ENCODE assay signal across 8 cellular contexts in the genomic region with DNA sequence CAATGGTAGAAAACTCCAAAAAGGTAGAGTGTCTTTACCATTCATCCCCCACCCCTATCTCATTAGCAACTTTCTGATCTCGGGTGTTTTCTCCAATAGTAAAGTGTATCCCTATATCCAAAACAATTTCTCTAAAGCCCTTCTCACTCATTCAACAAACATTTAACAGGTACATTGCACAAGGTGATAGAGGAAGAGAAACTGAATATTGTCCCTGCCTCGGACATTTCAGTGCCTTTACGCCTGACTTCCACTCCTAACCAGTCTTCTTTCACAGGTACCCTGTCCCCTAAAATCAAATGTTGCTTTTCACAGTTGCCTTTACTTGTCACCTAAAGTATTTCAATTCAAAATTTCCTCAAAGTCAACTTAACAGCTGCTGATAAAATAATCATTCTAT. TPM values are rescaled to one million over a fixed set of nuclear protein-coding genes. Genes with fewer than 3 reads are reported as not detected.
DNase-seq lines count a peak whose midpoint lies in the region; TF ChIP-seq lines count a peak whose summit lies in the region.
"Not testable (repeated sequence)": the region's sequence is repeated elsewhere in the genome, so short reads cannot be mapped to it uniquely, and the experiment has no call there.
"Had no signal": no experiment of that assay in that cellular context is flagged by ENCODE, and none has a peak within 500 bp of the region (broad histone marks: within the 10 kb centered on the region; RNA-seq: fewer than 3 reads in every experiment).

No MANE protein-coding gene starts in this region.

- H3K4me1 Mint-ChIP-seq in activated naive CD4-positive, alpha-beta T cell treated with anti-CD3 and anti-CD28 coated beads, Interleukin-2, amount 50 U/mL, for 24 hours = peaks cover 21% of the 10 kb centered on the region
- peaks cover 13% of the 10 kb centered on the region for H3K4me1 Mint-ChIP-seq in MCF 10A (ENCODE audit: insufficient read depth, unreplicated experiment)

- H3K36me3 ChIP-seq in mucosa of stomach (ENCODE audit: control insufficient read depth, insufficient read depth, low read length); osteoblast (ENCODE audit: insufficient read depth, low read length): not testable (repeated sequence)

- peak overlapping the region; percentile 15 for H3K4me3 Mint-ChIP-seq in activated naive CD4-positive, alpha-beta T cell treated with anti-CD3 and anti-CD28 coated beads, Interleukin-2, amount 50 U/mL, for 24 hours
- H3K4me3 Mint-ChIP-seq in MCF 10A (ENCODE audit: unreplicated experiment) = peak overlapping the region; percentile 96

- peaks cover 12% of the 10 kb centered on the region for H3K4me1 ChIP-seq in mucosa of stomach (ENCODE audit: control insufficient read depth, insufficient read depth, low read length)
- H3K4me1 ChIP-seq in osteoblast (ENCODE audit: insufficient read depth, low read length) = not testable (repeated sequence)

- peak overlapping the region; percentile 88 for H3K9ac ChIP-seq in mucosa of stomach (ENCODE audit: low read length)

- H3K4me2 ChIP-seq in osteoblast (ENCODE audit: insufficient read depth, low read length) = not testable (repeated sequence)

- H3K9me3 Mint-ChIP-seq in activated naive CD4-positive, alpha-beta T cell treated with anti-CD3 and anti-CD28 coated beads, Interleukin-2, amount 50 U/mL, for 24 hours; MCF 10A (ENCODE audit: unreplicated experiment): not testable (repeated sequence)

- DNase-seq in DMS53 (lab: John Stamatoyannopoulos, UW) (peak; percentile 17), osteoblast (ENCODE audit: insufficient read length, low spot score, missing footprints) (peak; percentile 0)
- not testable (repeated sequence) for DNase-seq in LNCaP clone FGC (ENCODE audit: low read depth); MCF 10A (ENCODE audit: unreplicated experiment); epithelial cell of proximal tubule (ENCODE audit: low read depth)

- not testable (repeated sequence) for H3K27ac ChIP-seq in osteoblast (ENCODE audit: low read depth, low read length)

- H3K79me2 ChIP-seq in osteoblast (ENCODE audit: insufficient read depth, low read length) = peaks cover 38% of the 10 kb centered on the region

- H4K20me1 ChIP-seq in osteoblast (ENCODE audit: insufficient read depth, low read length) = not testable (repeated sequence)

- not testable (repeated sequence) for TF ChIP-seq CTCF in LNCaP clone FGC (IDR thresholded peaks at IDR 0.05; ENCODE audit: control insufficient read depth, extremely low read depth, insufficient read depth); MCF 10A (IDR thresholded peaks at IDR 0.05; ENCODE audit: unreplicated experiment); epithelial cell of proximal tubule (conservative IDR thresholded peaks at IDR 0.05; ENCODE audit: low read depth, low read length); osteoblast (IDR thresholded peaks at IDR 0.05; ENCODE audit: extremely low read depth, low read depth, low read length)

- not testable (repeated sequence) for H3K27me3 ChIP-seq in mucosa of stomach (ENCODE audit: control insufficient read depth, insufficient read depth, low read length); osteoblast (ENCODE audit: insufficient read depth, low read length)

- H2AFZ ChIP-seq in osteoblast (ENCODE audit: low read length) = not testable (repeated sequence)

- CTCF ChIA-PET in MCF 10A (lab: Yijun Ruan, JAX) = interaction anchor here (1.3 kb wide), 1 partner anchor 10 kb away, joined by 3 read pairs; no protein-coding TSS in a partner anchor

- H3K4me3 ChIP-seq in LNCaP clone FGC (ENCODE audit: low read depth, low read length) = peak overlapping the region; percentile 26; the same call in 1 of the 2 replicates
- peak overlapping the region; percentile 2 for H3K4me3 ChIP-seq in epithelial cell of proximal tubule (ENCODE audit: low read depth, low read length)
- not testable (repeated sequence) for H3K4me3 ChIP-seq in mucosa of stomach (ENCODE audit: low read length); osteoblast (ENCODE audit: insufficient read depth, low read length)

- POLR2A ChIA-PET in MCF 10A (lab: Yijun Ruan, JAX) = interaction anchor here (0.6 kb wide), 1 partner anchor 28 kb away, joined by 3 read pairs; no protein-coding TSS in a partner anchor

- not testable (repeated sequence) for H3K27ac Mint-ChIP-seq in activated naive CD4-positive, alpha-beta T cell treated with anti-CD3 and anti-CD28 coated beads, Interleukin-2, amount 50 U/mL, for 24 hours
- H3K27ac Mint-ChIP-seq in MCF 10A (ENCODE audit: low read depth, unreplicated experiment) = peak overlapping the region; percentile 24

- not testable (repeated sequence) for H3K9me3 ChIP-seq in mucosa of stomach (ENCODE audit: control insufficient read depth, low read length); osteoblast (ENCODE audit: low read depth, low read length)

- H3K36me3 Mint-ChIP-seq in activated naive CD4-positive, alpha-beta T cell treated with anti-CD3 and anti-CD28 coated beads, Interleukin-2, amount 50 U/mL, for 24 hours; MCF 10A (ENCODE audit: insufficient read depth, unreplicated experiment): not testable (repeated sequence)

- not testable (repeated sequence) for H3K27me3 Mint-ChIP-seq in activated naive CD4-positive, alpha-beta T cell treated with anti-CD3 and anti-CD28 coated beads, Interleukin-2, amount 50 U/mL, for 24 hours; MCF 10A (ENCODE audit: insufficient read depth, unreplicated experiment)

- intact Hi-C loops in MCF 10A (cut with micrococcal nuclease) = not testable (repeated sequence)

- BruUV-seq in MCF 10A (replicated peaks; lab: Mats Ljungman, UMichigan) = not testable (repeated sequence)

RNA-seq across cellular contexts. Expression of gene FANK1, which starts 2.2 kb away (rescaled TPM):
- 1.8 and 2.5 TPM in 2 replicates for total RNA-seq in MCF 10A (2022)
- 2.8 and 9.2 TPM in 2 replicates for total RNA-seq in epithelial cell of proximal tubule
- 8.3 and 8.5 TPM in 2 replicates for total RNA-seq in osteoblast
- total RNA-seq: HepG2 had no signal

RNA-seq across cellular contexts. Expression of gene DHX32, which starts 13.1 kb away (rescaled TPM):
- total RNA-seq in MCF 10A (2022) (36.5 and 45.6 TPM in 2 replicates), epithelial cell of proximal tubule (29.6 and 38.8 TPM in 2 replicates), osteoblast (52.8 and 55.4 TPM in 2 replicates)
